In the genomic region with DNA sequence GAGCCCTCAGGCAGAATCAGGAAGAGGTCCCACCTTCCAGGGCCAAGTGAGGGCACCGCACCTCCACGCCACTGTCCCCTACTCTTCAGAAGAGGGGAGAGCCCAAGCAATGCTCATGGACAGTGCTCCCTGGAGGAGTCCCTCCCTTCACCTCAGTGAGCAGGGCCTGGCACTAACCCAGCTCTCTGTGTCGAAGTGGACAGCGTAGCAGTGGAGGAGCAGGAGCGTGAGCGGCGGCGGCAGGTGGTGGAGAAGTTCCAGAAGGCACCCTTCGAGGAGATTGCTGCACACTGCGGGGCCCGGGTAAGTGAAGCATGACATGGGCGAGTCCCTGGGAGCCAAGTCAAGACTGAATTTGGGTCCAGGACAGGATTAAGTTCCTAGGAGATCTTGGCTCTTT, we compare ENCODE assay signal across 23 cellular contexts. TPM values are rescaled to one million over a fixed set of nuclear protein-coding genes. Genes with fewer than 3 reads are reported as not detected.
"Had no signal": no experiment of that assay in that cellular context is flagged by ENCODE, and none has a peak within 500 bp of the region (broad histone marks: within the 10 kb centered on the region; RNA-seq: fewer than 3 reads in every experiment).

No MANE protein-coding gene starts in this region.

- H3K9me3 ChIP-seq: breast epithelium, SJSA1 had no signal

- ATAC-seq: activated CD8-positive, alpha-beta memory T cell treated with anti-CD3 and anti-CD28 coated beads, Interleukin-2, amount 10 ng/mL, durations not matched to agents 7 days and 5 days; Panc1; WTC11 had no signal

- H3K36me3 ChIP-seq: breast epithelium, SJSA1 had no signal

- DNase-seq: activated CD4-positive, alpha-beta T cell treated with anti-CD3 and anti-CD28 coated beads for 1 hour; activated CD4-positive, alpha-beta T cell treated with anti-CD3 and anti-CD28 coated beads, Interleukin-2, amount 10 ng/mL, durations not matched to agents 24 days and 14 days; activated CD4-positive, alpha-beta T cell treated with anti-CD3 and anti-CD28 coated beads, Interleukin-2, amount 50 U/mL, for 48 hours; activated CD8-positive, alpha-beta memory T cell treated with anti-CD3 and anti-CD28 coated beads, Interleukin-2, amount 10 ng/mL, durations not matched to agents 7 days and 5 days; activated effector memory CD4-positive, alpha-beta T cell treated with Interleukin-2 at 50 U/mL for 16 hours; activated naive CD4-positive, alpha-beta T cell; activated T-cell treated with anti-CD3 and anti-CD28 coated beads, Interleukin-2, amount 50 U/mL, for 24 hours; central memory CD4-positive, alpha-beta T cell; MM.1S; NCI-H1105 treated with DMSO at 0.1 percent for 48 hours; NCI-H1436 treated with DMSO at 0.1 percent for 48 hours; NCI-H187; NCI-H2081; NCI-H510A treated with DMSO at 0.1 percent for 48 hours; NCI-H69; NK-92 treated with Interleukin-12 subunit alpha and Interleukin-12 subunit beta, amount 100 ng/mL, for 24 hours; OCI-M1; Right ventricle myocardium superior; RPMI8226 had no signal

- H3K27me3 ChIP-seq: breast epithelium, SJSA1 had no signal

- H3K27ac ChIP-seq: breast epithelium, SJSA1 had no signal

- H3K4me1 ChIP-seq: breast epithelium, SJSA1 had no signal

- H3K4me3 ChIP-seq: breast epithelium, SJSA1 had no signal

RNA-seq across cellular contexts. Expression of gene POMC, which starts 16.7 kb away (rescaled TPM):
- total RNA-seq: SJSA1 had no signal
